In the genomic region with DNA sequence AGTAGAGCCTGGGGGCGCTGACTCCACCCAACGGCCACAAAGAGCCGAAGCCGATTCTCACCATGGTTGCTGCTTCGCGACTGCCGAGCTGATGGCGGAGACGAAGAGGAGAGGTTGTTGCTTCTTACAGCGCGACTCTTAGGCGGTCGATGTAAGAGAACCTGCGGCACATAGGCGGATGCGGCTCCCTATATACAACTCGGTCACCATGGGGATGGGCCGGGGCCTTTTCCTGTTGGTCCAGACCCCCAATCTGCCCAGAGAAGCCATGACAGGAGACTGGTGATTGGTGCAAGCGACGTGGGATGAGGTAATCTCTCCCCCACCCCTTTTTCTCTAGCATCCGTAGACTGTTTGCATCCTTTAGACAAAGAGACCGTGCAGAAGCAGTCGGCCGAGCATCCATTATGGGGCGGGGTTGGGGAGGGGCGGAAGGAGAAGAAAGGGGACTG, we compare ENCODE assay signal across 8 cellular contexts. TPM values are rescaled to one million over a fixed set of nuclear protein-coding genes. Genes with fewer than 3 reads are reported as not detected.
DNase-seq lines count a peak whose midpoint lies in the region; ATAC-seq and TF ChIP-seq lines count a peak whose summit lies in the region.

Gene TUBA1A, minus strand, starts transcription at position 165 of the 452 bp plus-strand sequence. Its CDS starts 101 bp downstream, at position 64.

- H3K36me3 ChIP-seq in IMR-90 (ENCODE audit: control insufficient read depth, insufficient read depth, low read length) (peaks cover 30% of the 10 kb centered on the region), mucosa of stomach (ENCODE audit: control insufficient read depth, insufficient read depth, low read length) (no peaks in the 10 kb centered on the region)

- no peaks in the 10 kb centered on the region for H3K9me3 Mint-ChIP-seq in activated T-cell treated with anti-CD3 and anti-CD28 coated beads, Interleukin-2, amount 50 U/mL, for 24 hours

- H3K9ac ChIP-seq in IMR-90 (ENCODE audit: low read depth, low read length) (peak within 1 kb of the TSS; percentile 76), mucosa of stomach (ENCODE audit: low read length) (peak within 1 kb of the TSS; percentile 93)

- peak within 1 kb of the TSS; percentile 97 for H4K5ac ChIP-seq in IMR-90 (ENCODE audit: low read depth, low read length)

- peak; percentile 84 for ATAC-seq in GM21528 (IDR thresholded peaks at IDR 0.05; ENCODE audit: low FRiP score, unreplicated experiment)
- peak; percentile 94 for ATAC-seq in IMR-90 (ENCODE audit: low read depth)

- peak within 1 kb of the TSS; percentile 92 for H3K4me2 ChIP-seq in IMR-90 (ENCODE audit: low read depth, low read length)

- H3K9me3 ChIP-seq in IMR-90 (ENCODE audit: control insufficient read depth, insufficient read depth, low read length) (no peaks in the 10 kb centered on the region), mucosa of stomach (ENCODE audit: control insufficient read depth, low read length) (no peaks in the 10 kb centered on the region)

- no peaks in the 10 kb centered on the region for H3K27me3 Mint-ChIP-seq in activated T-cell treated with anti-CD3 and anti-CD28 coated beads, Interleukin-2, amount 50 U/mL, for 24 hours

- intact Hi-C loops in IMR-90 (cut with micrococcal nuclease): loop anchor here (2.0 to 10.0 kb wide), 3 partner anchors 58 to 104 kb away; partner anchors contain the start of genes TUBA1B and TUBA1C

- H3K4me1 ChIP-seq in IMR-90 (ENCODE audit: control insufficient read depth, insufficient read depth, low read length): no peaks in the 10 kb centered on the region; the same call in 1 of the 2 replicates
- H3K4me1 ChIP-seq in mucosa of stomach (ENCODE audit: control insufficient read depth, insufficient read depth, low read length): peaks cover 6% of the 10 kb centered on the region

- peak within 1 kb of the TSS; percentile 99 for H2AK5ac ChIP-seq in IMR-90 (ENCODE audit: low read depth, low read length)

- H3K4me3 ChIP-seq in IMR-90 (ENCODE audit: insufficient read depth, low read depth, low read length) (peak within 1 kb of the TSS; percentile 67), mucosa of stomach (ENCODE audit: low read length) (peak within 1 kb of the TSS; percentile 84)

- peak within 1 kb of the TSS; percentile 96 for H3K4me3 Mint-ChIP-seq in activated T-cell treated with anti-CD3 and anti-CD28 coated beads, Interleukin-2, amount 50 U/mL, for 24 hours

- peak within 1 kb of the TSS; percentile 76 to 88 for H4K8ac ChIP-seq in IMR-90 (ENCODE audit: low read depth in 2 of 2, low read length in 2 of 2)

- H3K56ac ChIP-seq in IMR-90 (ENCODE audit: extremely low read depth, insufficient read depth, low read length): peak within 1 kb of the TSS; percentile 93

- H3K23ac ChIP-seq in IMR-90 (ENCODE audit: low read depth, low read length): peak within 1 kb of the TSS; percentile 98

- peaks cover 19% of the 10 kb centered on the region for H3K4me1 Mint-ChIP-seq in activated T-cell treated with anti-CD3 and anti-CD28 coated beads, Interleukin-2, amount 50 U/mL, for 24 hours (ENCODE audit: low read depth)

- H2BK120ac ChIP-seq in IMR-90 (ENCODE audit: low read depth, low read length): peak within 1 kb of the TSS; percentile 53; the same call in 1 of the 2 replicates

- H2AFZ ChIP-seq in IMR-90 (replicated peaks; ENCODE audit: low read length, poor library complexity): peak within 1 kb of the TSS; percentile 86

- POLR2A ChIA-PET in IMR-90 (lab: Charles Lee; ENCODE audit: unreplicated experiment): interaction anchor here (0.9 to 2.8 kb wide), 9 partner anchors 9 to 117 kb away, joined by 3 to 16 read pairs (median 5); partner anchors contain the start of genes LMBR1L and TUBA1B

- TF ChIP-seq CTCF in IMR-90 (conservative IDR thresholded peaks at IDR 0.05; ENCODE audit: low read depth, low read length): no peak

- H2AK9ac ChIP-seq in IMR-90 (replicated peaks; ENCODE audit: low read depth, low read length, poor library complexity): peak within 1 kb of the TSS; percentile 98

- peak within 1 kb of the TSS; percentile 64; the same call in 1 of the 3 replicates for H2BK15ac ChIP-seq in IMR-90 (ENCODE audit: low read depth, low read length)

- H2BK20ac ChIP-seq in IMR-90 (ENCODE audit: low read depth, low read length): peak within 1 kb of the TSS; percentile 64; the same call in 1 of the 2 replicates

- CTCF ChIA-PET in IMR-90 (lab: Yijun Ruan, JAX): interaction anchor here (0.6 kb wide), 1 partner anchor 11 kb away, joined by 3 read pairs; no protein-coding TSS in a partner anchor

- H3K27ac ChIP-seq in IMR-90 (ENCODE audit: insufficient read depth, low read length): peak within 1 kb of the TSS; percentile 66

- H3K36me3 Mint-ChIP-seq in activated T-cell treated with anti-CD3 and anti-CD28 coated beads, Interleukin-2, amount 50 U/mL, for 24 hours (ENCODE audit: low read depth): peaks cover 31% of the 10 kb centered on the region

- H3K27me3 ChIP-seq in IMR-90 (ENCODE audit: control insufficient read depth, insufficient read depth, low read length) (no peaks in the 10 kb centered on the region), mucosa of stomach (ENCODE audit: control insufficient read depth, insufficient read depth, low read length) (peaks cover 4% of the 10 kb centered on the region)

- TF ChIP-seq POLR2A in IMR-90 (IDR thresholded peaks at IDR 0.05; ENCODE audit: low read depth, low read length) (peak; percentile 99), erythroblast (IDR thresholded peaks at IDR 0.05; ENCODE audit: low read length) (peak; percentile 97)

- dilution Hi-C loops in IMR-90 (cut with HindIII; ENCODE audit: low sequenced_read_pairs, unreplicated experiment): no loop called here

- peak within 1 kb of the TSS; percentile 77 for H2BK5ac ChIP-seq in IMR-90 (ENCODE audit: low read depth, low read length, poor library complexity, severe bottlenecking)

- peaks cover 3 to 33% of the 10 kb centered on the region in 2 experiments; a peak in 3 of 4 replicates for H3K79me1 ChIP-seq in IMR-90 (ENCODE audit: low read depth in 1 of 2, low read length in 2 of 2)

- 0% methylated on average over 5 of the region's 26 CpGs; no CpG with 5 or more reads in 1 of the 2 experiments for WGBS in IMR-90 (ENCODE audit: extremely low coverage in 2 of 2, insufficient read length in 1 of 2), 2 experiments

- peak within 1 kb of the TSS; percentile 87 for H4K91ac ChIP-seq in IMR-90 (ENCODE audit: insufficient read depth, low read depth, low read length)

- TF ChIP-seq RAD21 in IMR-90 (IDR thresholded peaks at IDR 0.05; ENCODE audit: low read length): no peak

- peak within 1 kb of the TSS; percentile 96 for H3K4ac ChIP-seq in IMR-90 (ENCODE audit: low read depth, low read length)

- BruUV-seq in IMR-90 (replicated peaks; lab: Mats Ljungman, UMichigan): no TSS peak

- DNase-seq in DMS 273 (lab: John Stamatoyannopoulos, UW; ENCODE audit: unreplicated experiment) (peak; percentile 98), IMR-90 (peak; percentile 100), OCI-M1 (lab: John Stamatoyannopoulos, UW) (peak; percentile 93), erythroblast (lab: John Stamatoyannopoulos, UW) (peak; percentile 74 to 79)
- peak; percentile 86 for DNase-seq in activated T-cell treated with anti-CD3 and anti-CD28 coated beads, Interleukin-2, amount 50 U/mL, for 24 hours
- DNase-seq in stimulated activated CD8-positive, alpha-beta memory T cell treated with anti-CD3 and anti-CD28 coated beads, Interleukin-7, amount 100 ng/mL, for 24 hours (ENCODE audit: low read depth): peak; percentile 79

- H3K18ac ChIP-seq in IMR-90 (ENCODE audit: low read depth, low read length): peak within 1 kb of the TSS; percentile 53

- H3K9me1 ChIP-seq in IMR-90 (ENCODE audit: insufficient read depth, low read length): peaks cover 2% of the 10 kb centered on the region; the same call in 1 of the 2 replicates

- peaks cover 35% of the 10 kb centered on the region for H4K20me1 ChIP-seq in IMR-90 (ENCODE audit: insufficient read depth, low read length)

- in situ Hi-C loops in IMR-90 (cut with MboI; ENCODE audit: low sequenced_read_pairs): loop anchor here (10.0 kb wide), 2 partner anchors 46 to 54 kb away; partner anchors contain the start of gene TUBA1B

- H3K27ac Mint-ChIP-seq in activated T-cell treated with anti-CD3 and anti-CD28 coated beads, Interleukin-2, amount 50 U/mL, for 24 hours: peak within 1 kb of the TSS; percentile 98

- H3K14ac ChIP-seq in IMR-90 (replicated peaks; ENCODE audit: low read depth, low read length): peak within 1 kb of the TSS; percentile 98

TF ChIP-seq in IMR-90, 13 proteins besides CTCF, POLR2A, EP300 and RAD21:
- TF ChIP-seq FOS (IDR thresholded peaks at IDR 0.05; ENCODE audit: low read depth, low read length): no peak
- peak; percentile 74 for TF ChIP-seq MAZ (IDR thresholded peaks at IDR 0.05; ENCODE audit: borderline replicate concordance, low read depth, low read length)
- TF ChIP-seq CHD1 (IDR thresholded peaks at IDR 0.05; ENCODE audit: low read depth, low read length): no peak
- TF ChIP-seq, protein P1, sequence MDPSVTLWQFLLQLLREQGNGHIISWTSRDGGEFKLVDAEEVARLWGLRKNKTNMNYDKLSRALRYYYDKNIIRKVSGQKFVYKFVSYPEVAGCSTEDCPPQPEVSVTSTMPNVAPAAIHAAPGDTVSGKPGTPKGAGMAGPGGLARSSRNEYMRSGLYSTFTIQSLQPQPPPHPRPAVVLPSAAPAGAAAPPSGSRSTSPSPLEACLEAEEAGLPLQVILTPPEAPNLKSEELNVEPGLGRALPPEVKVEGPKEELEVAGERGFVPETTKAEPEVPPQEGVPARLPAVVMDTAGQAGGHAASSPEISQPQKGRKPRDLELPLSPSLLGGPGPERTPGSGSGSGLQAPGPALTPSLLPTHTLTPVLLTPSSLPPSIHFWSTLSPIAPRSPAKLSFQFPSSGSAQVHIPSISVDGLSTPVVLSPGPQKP (IDR thresholded peaks at IDR 0.05; ENCODE audit: borderline replicate concordance, low read depth, low read length): no peak
- peak; percentile 93 for TF ChIP-seq RFX5 (IDR thresholded peaks at IDR 0.05; ENCODE audit: low read depth, low read length)
- peak; percentile 82; the same call in 1 of the 2 replicates for TF ChIP-seq MXI1 (IDR thresholded peaks at IDR 0.05; ENCODE audit: borderline replicate concordance, low read depth, low read length)
- TF ChIP-seq BHLHE40 (IDR thresholded peaks at IDR 0.05; ENCODE audit: low read depth, low read length): 0 out of 2 replicates have a peak, but pooled peaks have one; percentile 29
- TF ChIP-seq CEBPB (IDR thresholded peaks at IDR 0.05; ENCODE audit: low read depth, low read length): peak; percentile 82

RNA-seq across cellular contexts. Expression of gene TUBA1A, which starts in this region (rescaled TPM):
- total RNA-seq in IMR-90 (2012; rRNA removed): 2,389 and 2,832 TPM in 2 replicates
- 2,096 and 2,105 TPM in 2 replicates for polyA plus RNA-seq in IMR-90 (2012; rRNA removed)
- 1,171 and 1,948 TPM in 2 replicates for polyA plus RNA-seq in IMR-90 (2012; cell fraction: cytosol; rRNA removed)
- polyA plus RNA-seq in IMR-90 (2012; cell fraction: nucleus; rRNA removed; ENCODE audit: low replicate concordance): 888 and 932 TPM in 2 replicates

Comparison
In these comparisons a context has a peak if more than half of its experiments do, and no peak if none do; other contexts are left out.
1. Peak in every context shown above with its lines: DNase-seq, ATAC-seq, H3K4me3 ChIP-seq and H3K27ac ChIP-seq.